ENCODE assay signal across 8 cellular contexts in the genomic region with DNA sequence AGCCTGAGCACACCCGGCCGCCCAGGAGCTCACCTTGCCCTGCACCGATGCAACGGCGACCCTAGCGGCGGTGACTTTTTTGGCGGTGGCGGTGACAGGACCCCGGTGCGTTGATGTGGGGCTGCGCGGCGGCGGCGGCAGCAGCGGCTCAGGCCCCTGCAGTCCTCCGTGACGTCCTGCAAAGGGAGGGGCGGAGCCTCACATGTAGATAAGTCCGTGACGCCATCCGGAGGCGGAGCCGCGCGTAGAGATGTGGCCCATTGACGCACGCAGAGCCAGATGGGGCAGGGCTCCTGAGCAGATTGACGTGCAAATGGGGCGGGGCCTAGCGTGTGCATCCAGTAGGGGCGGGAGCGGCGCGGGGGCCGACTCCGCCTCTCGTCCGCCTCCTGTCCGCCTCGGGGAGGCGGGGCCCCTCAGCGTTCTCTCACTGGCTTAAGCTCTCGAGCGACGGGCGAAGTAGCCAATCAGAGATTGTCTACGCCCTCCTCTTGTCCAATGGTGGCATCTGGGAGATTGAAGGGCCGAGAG. TPM values are rescaled to one million over a fixed set of nuclear protein-coding genes. Genes with fewer than 3 reads are reported as not detected.
DNase-seq lines count a peak whose midpoint lies in the region; ATAC-seq, FAIRE-seq and TF ChIP-seq lines count a peak whose summit lies in the region.

A gene with protein sequence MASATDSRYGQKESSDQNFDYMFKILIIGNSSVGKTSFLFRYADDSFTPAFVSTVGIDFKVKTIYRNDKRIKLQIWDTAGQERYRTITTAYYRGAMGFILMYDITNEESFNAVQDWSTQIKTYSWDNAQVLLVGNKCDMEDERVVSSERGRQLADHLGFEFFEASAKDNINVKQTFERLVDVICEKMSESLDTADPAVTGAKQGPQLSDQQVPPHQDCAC (minus strand): TSS at position 180 of the 531 bp plus-strand sequence. CDS start 1,302 bp downstream, outside the sequence.

- H3K9me3 ChIP-seq in BE2C, result no peaks in the 10 kb centered on the region

- peak; percentile 84 for ATAC-seq in HG03457 (IDR thresholded peaks at IDR 0.05; ENCODE audit: unreplicated experiment)

- H3K4me1 ChIP-seq in BE2C, result no peaks in the 10 kb centered on the region

- H3K36me3 ChIP-seq in BE2C, result peaks cover 18% of the 10 kb centered on the region

- no peak for TF ChIP-seq CTCF in BE2C (IDR thresholded peaks at IDR 0.05; ENCODE audit: low read depth, low read length)

- peak within 1 kb of the TSS; percentile 79 for H3K4me3 ChIP-seq in BE2C (ENCODE audit: low read depth, low read length)

- FAIRE-seq in colon (lab: Jason Lieb, UNC), result peak; percentile 71

- DNase-seq in BE2C, result peak; percentile 100
- peak; percentile 99 for DNase-seq in GM19240 (ENCODE audit: insufficient read length, low spot score)
- peak; percentile 99 for DNase-seq in NCI-H524 treated with DMSO at 0.1 percent for 48 hours (lab: John Stamatoyannopoulos, UW)
- peak; percentile 100 for DNase-seq in activated CD4-positive, alpha-beta T cell treated with anti-CD3 and anti-CD28 coated beads for 48 hours
- DNase-seq in kidney glomerular epithelial cell (lab: John Stamatoyannopoulos, UW), result peak; percentile 100
- peak; percentile 100 for DNase-seq in stimulated activated CD4-positive, alpha-beta T cell treated with anti-CD3 and anti-CD28 coated beads, Interleukin-15, amount 100 ng/mL, for 48 hours (ENCODE audit: low read depth in 2 of 2)

- H3K27me3 ChIP-seq in BE2C, result no peaks in the 10 kb centered on the region

RNA-seq across cellular contexts. Expression of the gene that starts here (rescaled TPM):
- 137 TPM for polyA plus RNA-seq in BE2C (2012; ENCODE audit: insufficient read depth, insufficient read length, low read depth)

Comparison
In these comparisons a context has a peak if more than half of its experiments do, and no peak if none do; other contexts are left out.
1. Peak in every context shown above with its lines: DNase-seq, ATAC-seq and H3K4me3 ChIP-seq.